In the genomic region with DNA sequence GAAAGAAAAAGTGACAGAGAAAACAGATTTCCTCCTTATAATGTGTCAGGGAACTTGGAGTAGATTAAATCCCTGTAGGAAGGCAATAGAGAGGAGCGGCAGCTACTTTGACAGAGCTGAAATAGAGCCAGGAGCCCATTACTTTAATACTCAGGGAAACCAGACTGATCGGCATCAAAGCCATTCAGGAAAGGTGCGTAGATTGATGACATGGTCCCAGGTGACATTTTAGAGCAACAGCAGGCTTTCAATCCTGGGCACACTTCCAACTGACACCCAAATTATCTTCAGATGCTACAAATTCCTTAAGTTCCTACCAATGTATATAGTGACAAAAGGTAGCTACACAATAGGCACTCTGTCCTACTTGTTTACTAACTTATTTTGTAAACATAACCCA, we compare ENCODE assay signal across 27 cellular contexts.
"Had no signal": no experiment of that assay in that cellular context is flagged by ENCODE, and none has a peak within 500 bp of the region (broad histone marks: within the 10 kb centered on the region; RNA-seq: fewer than 3 reads in every experiment).

No MANE protein-coding gene starts in this region.

- H3K4me1 ChIP-seq: adrenal gland, body of pancreas, colonic mucosa had no signal

- H3K9me3 ChIP-seq: adrenal gland, body of pancreas, colonic mucosa had no signal

- DNase-seq: activated CD4-positive, alpha-beta memory T cell treated with anti-CD3 and anti-CD28 coated beads for 36 hours; activated CD4-positive, alpha-beta T cell treated with anti-CD3 and anti-CD28 coated beads for 36 hours; activated CD4-positive, alpha-beta T cell treated with anti-CD3 and anti-CD28 coated beads, Interleukin-2, amount 10 ng/mL, durations not matched to agents 24 days and 14 days; activated CD4-positive, CD25-positive, alpha-beta regulatory T cell; activated CD4-positive, CD25-positive, alpha-beta regulatory T cell treated with anti-CD3 and anti-CD28 coated beads, Interleukin-2, amount 50 U/mL, for 72 hours; activated CD8-positive, alpha-beta memory T cell treated with anti-CD3 and anti-CD28 coated beads, Interleukin-2, amount 10 ng/mL, durations not matched to agents 7 days and 5 days; activated CD8-positive, alpha-beta memory T cell treated with anti-CD3 and anti-CD28 coated beads, Interleukin-2, amount 50 U/mL, for 4 hours; activated CD8-positive, alpha-beta T cell treated with anti-CD3 and anti-CD28 coated beads, Interleukin-2, amount 10 ng/mL, durations not matched to agents 7 days and 5 days; activated effector memory CD4-positive, alpha-beta T cell treated with anti-CD3 and anti-CD28 coated beads, Interleukin-2, amount 50 U/mL, for 16 hours; activated naive CD4-positive, alpha-beta T cell treated with anti-CD3 and anti-CD28 coated beads for 36 hours; activated naive CD8-positive, alpha-beta T cell treated with anti-CD3 and anti-CD28 coated beads for 36 hours; activated naive CD8-positive, alpha-beta T cell treated with anti-CD3 and anti-CD28 coated beads, Interleukin-2, amount 50 U/mL, for 24 hours; activated T-cell treated with anti-CD3 and anti-CD28 coated beads, Interleukin-2, amount 50 U/mL, for 1 hour; activated T-cell treated with anti-CD3 and anti-CD28 coated beads, Interleukin-2, amount 50 U/mL, for 48 hours; adrenal gland; amygdala; aorta; body of pancreas; caudate nucleus; colonic mucosa; effector memory CD4-positive, alpha-beta T cell; endodermal cell; foreskin fibroblast; head of caudate nucleus; hippocampal formation had no signal

- H3K36me3 ChIP-seq: adrenal gland, colonic mucosa had no signal

- ATAC-seq: activated CD4-positive, alpha-beta T cell treated with anti-CD3 and anti-CD28 coated beads for 36 hours; activated CD8-positive, alpha-beta memory T cell treated with anti-CD3 and anti-CD28 coated beads, Interleukin-2, amount 10 ng/mL, durations not matched to agents 7 days and 5 days; activated CD8-positive, alpha-beta T cell treated with anti-CD3 and anti-CD28 coated beads, Interleukin-2, amount 10 ng/mL, durations not matched to agents 7 days and 5 days; activated naive CD8-positive, alpha-beta T cell treated with anti-CD3 and anti-CD28 coated beads, Interleukin-2, amount 50 U/mL, for 24 hours; body of pancreas; esophagus mucosa had no signal

- H3K27ac ChIP-seq: adrenal gland, body of pancreas, colonic mucosa had no signal

- H3K27me3 ChIP-seq: adrenal gland, body of pancreas, colonic mucosa had no signal

- FAIRE-seq: frontal cortex had no signal

- H3K4me3 ChIP-seq: adrenal gland, body of pancreas, colonic mucosa had no signal
